Comparison of ENCODE assay signal across 17 cellular contexts in the genomic region with DNA sequence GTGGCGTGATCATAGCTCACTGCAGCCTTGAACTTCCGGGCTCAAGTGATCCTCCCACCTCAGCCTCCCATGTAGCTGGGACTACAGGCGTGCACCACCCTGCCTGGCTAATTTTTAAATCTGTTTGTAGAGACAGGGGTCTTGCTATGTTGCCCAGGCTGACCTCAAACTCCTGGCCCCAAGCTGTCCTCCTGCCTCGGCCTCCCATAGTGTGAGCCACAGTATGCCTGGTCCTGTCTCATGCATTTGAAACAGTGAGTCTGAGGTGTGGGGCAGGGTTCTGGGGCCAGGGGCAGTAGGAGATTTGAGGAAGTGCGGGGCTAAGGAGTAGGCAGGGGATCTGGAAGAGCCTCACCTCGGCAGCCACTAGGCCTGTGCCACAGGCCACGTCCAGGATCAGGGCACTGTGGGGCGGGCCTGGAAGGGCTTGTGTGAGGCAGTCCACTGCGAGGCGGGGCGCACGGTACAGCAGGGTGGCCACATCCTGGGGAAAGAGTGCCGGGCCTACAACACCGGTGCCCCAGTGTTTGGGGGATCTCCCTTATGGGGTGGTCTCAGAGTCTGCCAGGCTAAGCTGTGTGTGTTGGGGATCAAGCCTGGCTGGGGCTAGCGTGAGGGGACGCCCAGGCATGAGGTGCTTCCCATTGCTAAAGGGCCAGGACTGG. TPM values are rescaled to one million over a fixed set of nuclear protein-coding genes. Genes with fewer than 3 reads are reported as not detected.
A peak's percentile ranks its signal among the peaks of the same experiment; 100 is the strongest.
DNase-seq lines count a peak whose midpoint lies in the region; ATAC-seq lines count a peak whose summit lies in the region.
"Had no signal": no experiment of that assay in that cellular context is flagged by ENCODE, and none has a peak within 500 bp of the region (broad histone marks: within the 10 kb centered on the region; RNA-seq: fewer than 3 reads in every experiment).

No MANE protein-coding gene starts in this region.

- H3K4me1 ChIP-seq in NT2/D1 (ENCODE audit: insufficient read depth, insufficient read length): peaks cover 2% of the 10 kb centered on the region
- peaks cover 29 to 31% of the 10 kb centered on the region in 2 experiments for H3K4me1 ChIP-seq in trophoblast cell (ENCODE audit: control insufficient read depth in 1 of 2, insufficient read depth in 2 of 2, low read length in 2 of 2)

- WGBS in trophoblast cell (ENCODE audit: extremely low coverage, insufficient coverage, insufficient read length): no CpG with 5 or more reads among the region's 16 CpGs

- H3K4me3 Mint-ChIP-seq in activated naive CD4-positive, alpha-beta T cell treated with anti-CD3 and anti-CD28 coated beads, Interleukin-2, amount 10 ng/mL, durations not matched to agents 7 days and 5 days: peak overlapping the region; percentile 34
- H3K4me3 Mint-ChIP-seq in activated naive CD4-positive, alpha-beta T cell treated with anti-CD3 and anti-CD28 coated beads for 36 hours: no peak overlapping the region
- H3K4me3 Mint-ChIP-seq in dendritic cell treated with granulocyte-macrophage colony-stimulating factor and Interleukin-4, amounts not matched to agents 40 ng/mL and 50 ng/mL, for 4 days: peak overlapping the region; percentile 92

- H3K9ac ChIP-seq in NT2/D1 (ENCODE audit: insufficient read length, low read depth) (peak overlapping the region; percentile 15), trophoblast cell (ENCODE audit: low read length) (no peak overlapping the region)

- no peaks in the 10 kb centered on the region for H3K36me3 ChIP-seq in NT2/D1 (ENCODE audit: insufficient read depth, insufficient read length, low read length)
- H3K36me3 ChIP-seq in trophoblast cell (ENCODE audit: control insufficient read depth in 1 of 2, insufficient read depth in 2 of 2, low read length in 2 of 2): no peaks in the 10 kb centered on the region
- H3K36me3 ChIP-seq: brain microvascular endothelial cell, left ventricle myocardium inferior, tibial nerve had no signal

- no peak overlapping the region for H4K8ac ChIP-seq in trophoblast cell (ENCODE audit: low read depth, low read length)

- no peak overlapping the region for H2BK120ac ChIP-seq in trophoblast cell (ENCODE audit: insufficient read depth, low read length, poor library complexity)

- no peak for ATAC-seq in GM19452 (IDR thresholded peaks at IDR 0.05; ENCODE audit: unreplicated experiment)
- ATAC-seq in left lobe of liver: no peak

- H4K91ac ChIP-seq in trophoblast cell (ENCODE audit: low read depth, low read length): peak overlapping the region; percentile 7

- no peak overlapping the region for H2AFZ ChIP-seq in trophoblast cell (ENCODE audit: insufficient read depth, low read length, poor library complexity)

- no peak overlapping the region for H3K18ac ChIP-seq in trophoblast cell (ENCODE audit: low read length)

- intact Hi-C loops in activated naive CD4-positive, alpha-beta T cell treated with anti-CD3 and anti-CD28 coated beads for 36 hours (cut with micrococcal nuclease): loop anchor here (5.0 kb wide), 2 partner anchors 174 to 241 kb away; a partner anchor contains a TSS
- intact Hi-C loops in dendritic cell treated with granulocyte-macrophage colony-stimulating factor and Interleukin-4, amounts not matched to agents 40 ng/mL and 50 ng/mL, for 4 days (cut with micrococcal nuclease): no loop called here

- H3K36me3 Mint-ChIP-seq in activated naive CD4-positive, alpha-beta T cell treated with anti-CD3 and anti-CD28 coated beads, Interleukin-2, amount 10 ng/mL, durations not matched to agents 7 days and 5 days: no peaks in the 10 kb centered on the region
- no peaks in the 10 kb centered on the region for H3K36me3 Mint-ChIP-seq in activated naive CD4-positive, alpha-beta T cell treated with anti-CD3 and anti-CD28 coated beads for 36 hours (ENCODE audit: low read depth)
- peaks cover 34% of the 10 kb centered on the region for H3K36me3 Mint-ChIP-seq in dendritic cell treated with granulocyte-macrophage colony-stimulating factor and Interleukin-4, amounts not matched to agents 40 ng/mL and 50 ng/mL, for 4 days (ENCODE audit: low read depth)

- H3K27me3 Mint-ChIP-seq in activated naive CD4-positive, alpha-beta T cell treated with anti-CD3 and anti-CD28 coated beads, Interleukin-2, amount 10 ng/mL, durations not matched to agents 7 days and 5 days: peaks cover 20% of the 10 kb centered on the region
- H3K27me3 Mint-ChIP-seq in activated naive CD4-positive, alpha-beta T cell treated with anti-CD3 and anti-CD28 coated beads for 36 hours (ENCODE audit: low read depth): no peaks in the 10 kb centered on the region
- H3K27me3 Mint-ChIP-seq in dendritic cell treated with granulocyte-macrophage colony-stimulating factor and Interleukin-4, amounts not matched to agents 40 ng/mL and 50 ng/mL, for 4 days: peaks cover 25% of the 10 kb centered on the region

- H3K4me3 ChIP-seq in NT2/D1 (ENCODE audit: insufficient read length, low read depth) (no peak overlapping the region), trophoblast cell (ENCODE audit: low read depth, low read length) (no peak overlapping the region)

- H3K4me1 Mint-ChIP-seq in activated naive CD4-positive, alpha-beta T cell treated with anti-CD3 and anti-CD28 coated beads, Interleukin-2, amount 10 ng/mL, durations not matched to agents 7 days and 5 days: peaks cover 21% of the 10 kb centered on the region
- H3K4me1 Mint-ChIP-seq in activated naive CD4-positive, alpha-beta T cell treated with anti-CD3 and anti-CD28 coated beads for 36 hours (ENCODE audit: low read depth): peaks cover 5% of the 10 kb centered on the region
- peaks cover 70% of the 10 kb centered on the region for H3K4me1 Mint-ChIP-seq in dendritic cell treated with granulocyte-macrophage colony-stimulating factor and Interleukin-4, amounts not matched to agents 40 ng/mL and 50 ng/mL, for 4 days (ENCODE audit: low read depth)

- peak overlapping the region; percentile 13 for H2BK12ac ChIP-seq in trophoblast cell (ENCODE audit: low read length)

- H3K23ac ChIP-seq in trophoblast cell (ENCODE audit: low read length): no peak overlapping the region

- no peak overlapping the region for H3K4ac ChIP-seq in trophoblast cell (ENCODE audit: low read depth, low read length)

- peaks cover 3% of the 10 kb centered on the region for H3K79me2 ChIP-seq in trophoblast cell (ENCODE audit: control insufficient read depth, insufficient read depth, low read length, poor library complexity)

- H3K27ac ChIP-seq in trophoblast cell (ENCODE audit: low read depth, low read length): no peak overlapping the region
- H3K27ac ChIP-seq: brain microvascular endothelial cell, left ventricle myocardium inferior had no signal

- H3K9me3 ChIP-seq in NT2/D1 (ENCODE audit: insufficient read depth, low read length) (no peaks in the 10 kb centered on the region), trophoblast cell (ENCODE audit: insufficient read depth, low read depth, low read length) (no peaks in the 10 kb centered on the region)
- H3K9me3 ChIP-seq: left ventricle myocardium inferior, tibial nerve had no signal

- no peak for DNase-seq in activated naive CD4-positive, alpha-beta T cell treated with anti-CD3 and anti-CD28 coated beads, Interleukin-2, amount 10 ng/mL, durations not matched to agents 7 days and 5 days
- no peak for DNase-seq in activated naive CD4-positive, alpha-beta T cell treated with anti-CD3 and anti-CD28 coated beads for 36 hours
- DNase-seq in NT2/D1 (ENCODE audit: low read depth, low spot score) (no peak), trophoblast cell (no peak), hepatic stellate cell (ENCODE audit: low spot score) (no peak), left lobe of liver (ENCODE audit: low spot score) (no peak)
- DNase-seq: activated CD4-positive, CD25-positive, alpha-beta regulatory T cell; activated naive CD4-positive, alpha-beta T cell; brain microvascular endothelial cell; dermis blood vessel endothelial cell; left ventricle myocardium inferior; NCI-H1417 treated with DMSO at 0.1 percent for 48 hours had no signal

- no peaks in the 10 kb centered on the region for H3K9me3 Mint-ChIP-seq in activated naive CD4-positive, alpha-beta T cell treated with anti-CD3 and anti-CD28 coated beads, Interleukin-2, amount 10 ng/mL, durations not matched to agents 7 days and 5 days
- H3K9me3 Mint-ChIP-seq in activated naive CD4-positive, alpha-beta T cell treated with anti-CD3 and anti-CD28 coated beads for 36 hours: no peaks in the 10 kb centered on the region
- no peaks in the 10 kb centered on the region for H3K9me3 Mint-ChIP-seq in dendritic cell treated with granulocyte-macrophage colony-stimulating factor and Interleukin-4, amounts not matched to agents 40 ng/mL and 50 ng/mL, for 4 days
- H3K9me3 Mint-ChIP-seq: GM23338 had no signal

- H3K4me2 ChIP-seq in trophoblast cell (ENCODE audit: low read length): no peak overlapping the region

- CTCF ChIA-PET in activated naive CD4-positive, alpha-beta T cell treated with anti-CD3 and anti-CD28 coated beads, Interleukin-2, amount 10 ng/mL, durations not matched to agents 7 days and 5 days (lab: Charles Lee): no interaction called here
- CTCF ChIA-PET in activated naive CD4-positive, alpha-beta T cell treated with anti-CD3 and anti-CD28 coated beads for 36 hours (lab: Charles Lee): interaction anchor here (0.6 to 1.3 kb wide), 2 partner anchors 14 to 179 kb away, joined by 3 to 4 read pairs; no protein-coding TSS in a partner anchor

- H3K27me3 ChIP-seq in NT2/D1 (ENCODE audit: insufficient read depth, insufficient read length): no peaks in the 10 kb centered on the region
- H3K27me3 ChIP-seq in trophoblast cell (ENCODE audit: insufficient read depth, low read length): no peaks in the 10 kb centered on the region
- H3K27me3 ChIP-seq: brain microvascular endothelial cell, tibial nerve had no signal

- no peak overlapping the region for H4K12ac ChIP-seq in trophoblast cell (ENCODE audit: low read depth, low read length)

- H3K27ac Mint-ChIP-seq in activated naive CD4-positive, alpha-beta T cell treated with anti-CD3 and anti-CD28 coated beads, Interleukin-2, amount 10 ng/mL, durations not matched to agents 7 days and 5 days: no peak overlapping the region
- H3K27ac Mint-ChIP-seq in activated naive CD4-positive, alpha-beta T cell treated with anti-CD3 and anti-CD28 coated beads for 36 hours: no peak overlapping the region
- H3K27ac Mint-ChIP-seq in dendritic cell treated with granulocyte-macrophage colony-stimulating factor and Interleukin-4, amounts not matched to agents 40 ng/mL and 50 ng/mL, for 4 days: peak overlapping the region; percentile 85
- H3K27ac Mint-ChIP-seq: GM23338 had no signal

- peaks cover 12% of the 10 kb centered on the region for H3K79me1 ChIP-seq in trophoblast cell (ENCODE audit: low read length)

- no peak overlapping the region for H3K14ac ChIP-seq in trophoblast cell (ENCODE audit: low read length)

- H2AK5ac ChIP-seq in trophoblast cell (ENCODE audit: low read length): peak overlapping the region; percentile 66

- H2BK5ac ChIP-seq in trophoblast cell (ENCODE audit: low read depth, low read length, poor library complexity): no peak overlapping the region

RNA-seq across cellular contexts. Expression of a gene that starts 1.5 kb away (rescaled TPM):
- 1 to 10 TPM; 1.7 to 2.2 TPM for total RNA-seq in activated naive CD4-positive, alpha-beta T cell treated with anti-CD3 and anti-CD28 coated beads for 36 hours
- 1.3 and 1.5 TPM in 2 replicates for polyA plus RNA-seq in trophoblast cell (2013)
- total RNA-seq in left lobe of liver: 0.96 TPM

RNA-seq across cellular contexts. Expression of a gene that starts 10.1 kb away (rescaled TPM):
- total RNA-seq in activated naive CD4-positive, alpha-beta T cell treated with anti-CD3 and anti-CD28 coated beads for 36 hours: under 1 TPM; 0.10 to 0.25 TPM
- polyA plus RNA-seq in trophoblast cell (2013): 166 and 180 TPM in 2 replicates
- total RNA-seq in left lobe of liver: 1.7 TPM
- total RNA-seq: frontal cortex had no signal

RNA-seq across cellular contexts. Expression of a gene that starts 20.1 kb away (rescaled TPM):
- not detected for total RNA-seq in activated naive CD4-positive, alpha-beta T cell treated with anti-CD3 and anti-CD28 coated beads for 36 hours
- polyA plus RNA-seq in trophoblast cell (2013): not detected in 2 replicates
- total RNA-seq in left lobe of liver: not detected
- total RNA-seq: dermis blood vessel endothelial cell, frontal cortex, GM23338, left ventricle myocardium inferior, tibial nerve had no signal
- polyA plus RNA-seq: GM23338 had no signal
